8 cellular contexts compared by ENCODE assay signal in the genomic region with DNA sequence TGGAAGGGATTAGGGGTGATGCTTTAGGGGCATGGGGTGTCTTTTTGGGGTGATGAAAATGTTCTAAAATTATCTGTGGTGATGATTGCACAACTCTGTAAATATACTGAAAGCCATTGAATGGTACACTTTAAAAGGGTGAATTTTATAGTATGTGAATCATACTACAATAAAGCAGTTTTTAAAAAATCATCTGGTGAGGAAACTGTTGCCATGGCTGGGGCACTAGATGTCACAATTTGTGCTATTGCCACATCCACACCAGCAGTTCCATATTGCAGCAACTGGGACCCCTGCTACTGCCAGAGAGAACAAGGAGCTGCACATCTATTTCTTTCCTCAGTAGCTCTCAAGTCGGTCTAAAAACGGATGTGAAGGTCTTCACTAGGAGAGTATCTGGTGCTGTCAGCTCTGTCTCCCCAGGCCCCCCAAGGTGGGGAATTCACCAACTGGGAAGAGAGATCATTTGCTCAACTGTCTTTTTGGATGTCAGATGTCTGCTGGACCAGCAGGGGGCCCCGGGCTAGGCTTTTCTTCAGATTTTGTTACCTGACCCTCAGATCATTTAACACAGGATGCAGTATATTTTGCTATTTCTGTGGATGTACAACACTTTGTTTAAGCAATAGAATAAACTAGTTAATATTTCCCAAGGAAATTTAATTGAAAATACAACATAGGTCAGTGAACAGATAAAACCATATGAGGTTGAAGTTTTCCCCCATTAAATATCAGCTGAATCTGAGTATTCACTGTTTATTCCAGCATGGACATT. TPM values are rescaled to one million over a fixed set of nuclear protein-coding genes. Genes with fewer than 3 reads are reported as not detected.
DNase-seq lines count a peak whose midpoint lies in the region; ATAC-seq, FAIRE-seq and TF ChIP-seq lines count a peak whose summit lies in the region.

No MANE protein-coding gene starts in this region.

- H3K4me2 ChIP-seq in A549 (no peak overlapping the region), parathyroid adenoma (ENCODE audit: low read length) (no peak overlapping the region)

- WGBS in A549 (ENCODE audit: missing lambda C conversion rate): 17% methylated on average over 3 of the region's 3 CpGs

- H3K4me3 ChIP-seq in A549 (no peak overlapping the region), GM12875 (ENCODE audit: low read depth, low read length) (no peak overlapping the region), cardiac fibroblast (replicated peaks in 1 of 2; ENCODE audit: low read depth in 2 of 2, low read length in 2 of 2) (no peak overlapping the region), parathyroid adenoma (ENCODE audit: low read depth, low read length) (no peak overlapping the region)

- H3K9me3 ChIP-seq in A549: no peaks in the 10 kb centered on the region
- no peaks in the 10 kb centered on the region for H3K9me3 ChIP-seq in parathyroid adenoma (ENCODE audit: control insufficient read depth, low read length)

- no peaks in the 10 kb centered on the region for H3K27me3 ChIP-seq in parathyroid adenoma (ENCODE audit: control insufficient read depth, insufficient read depth, low read length)

- peak in 1 of 2 experiments; percentile 24 for DNase-seq in A549 (ENCODE audit: low read depth in 1 of 2, low spot score in 1 of 2)
- peak; percentile 96 for DNase-seq in SIG-M5 treated with dmso at 0.1 percent for 504 hours (lab: John Stamatoyannopoulos, UW; ENCODE audit: unreplicated experiment)
- peak; percentile 46 to 48 for DNase-seq in cardiac fibroblast (ENCODE audit: low read depth in 2 of 2)
- no peak for DNase-seq in NCI-H2081 (lab: John Stamatoyannopoulos, UW)
- DNase-seq in NCI-H2107 treated with DMSO at 0.1 percent for 48 hours (lab: John Stamatoyannopoulos, UW; ENCODE audit: unreplicated experiment): no peak

- POLR2A ChIA-PET in A549 (lab: Yijun Ruan, JAX): no interaction called here

- no peak overlapping the region for H3K9ac ChIP-seq in parathyroid adenoma

- H3K4me1 ChIP-seq in A549 (no peaks in the 10 kb centered on the region), parathyroid adenoma (peaks cover 9% of the 10 kb centered on the region)

- TF ChIP-seq CTCF in A549 (IDR thresholded peaks at IDR 0.05) (peak; percentile 40), GM12875 (IDR thresholded peaks at IDR 0.05; ENCODE audit: borderline replicate concordance, insufficient read depth, low read depth, low read length) (peak; percentile 57), cardiac fibroblast (IDR thresholded peaks at IDR 0.05; ENCODE audit: low read depth, low read length) (peak; percentile 55), parathyroid adenoma (IDR thresholded peaks at IDR 0.05) (peak; percentile 54)

- peaks cover 13% of the 10 kb centered on the region for H3K79me2 ChIP-seq in parathyroid adenoma

- no peak for TF ChIP-seq EP300 in A549 (IDR thresholded peaks at IDR 0.05)

- TF ChIP-seq POLR2A in A549 (IDR thresholded peaks at IDR 0.05; ENCODE audit: low read length): no peak

- H2AFZ ChIP-seq in parathyroid adenoma: no peak overlapping the region

- CTCF ChIA-PET in A549 (lab: Yijun Ruan, JAX): interaction anchor here (0.7 to 2.6 kb wide), 8 partner anchors 8 to 679 kb away, joined by 3 to 13 read pairs (median 4); a partner anchor contains a TSS

- no peaks in the 10 kb centered on the region for H3K36me3 ChIP-seq in parathyroid adenoma (ENCODE audit: control insufficient read depth, insufficient read depth, low read length)

- peak in 1 of 2 experiments; percentile 22; a peak in 1 of 5 replicates for TF ChIP-seq RAD21 in A549 (conservative IDR thresholded peaks at IDR 0.05 in 1 of 2, IDR thresholded peaks at IDR 0.05 in 1 of 2)

- FAIRE-seq in A549 (lab: Jason Lieb, UNC): no peak

- peak; percentile 50 to 57; a peak in 3 of 6 replicates for ATAC-seq in A549
- no peak for ATAC-seq in HG02588 (IDR thresholded peaks at IDR 0.05; ENCODE audit: unreplicated experiment)

- H3K27ac ChIP-seq in A549: no peak overlapping the region
- no peak overlapping the region for H3K27ac ChIP-seq in parathyroid adenoma

TF ChIP-seq in A549, 52 proteins besides CTCF, POLR2A, EP300 and RAD21:
- no peak for TF ChIP-seq ZSCAN20 (CRISPR knock-in tag; IDR thresholded peaks at IDR 0.05)
- no peak for TF ChIP-seq HOXB5 (CRISPR knock-in tag; IDR thresholded peaks at IDR 0.05)
- TF ChIP-seq ZC3H11A (IDR thresholded peaks at IDR 0.05): no peak
- TF ChIP-seq CEBPB (IDR thresholded peaks at IDR 0.05): 0 out of 4 replicates have a peak, but pooled peaks of 1 of the 2 experiments have one; percentile 12
- no peak for TF ChIP-seq JUN (IDR thresholded peaks at IDR 0.05)
- TF ChIP-seq KDM1A (IDR thresholded peaks at IDR 0.05; ENCODE audit: low read depth): no peak
- TF ChIP-seq, protein P1, sequence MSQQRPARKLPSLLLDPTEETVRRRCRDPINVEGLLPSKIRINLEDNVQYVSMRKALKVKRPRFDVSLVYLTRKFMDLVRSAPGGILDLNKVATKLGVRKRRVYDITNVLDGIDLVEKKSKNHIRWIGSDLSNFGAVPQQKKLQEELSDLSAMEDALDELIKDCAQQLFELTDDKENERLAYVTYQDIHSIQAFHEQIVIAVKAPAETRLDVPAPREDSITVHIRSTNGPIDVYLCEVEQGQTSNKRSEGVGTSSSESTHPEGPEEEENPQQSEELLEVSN (IDR thresholded peaks at IDR 0.05; ENCODE audit: borderline replicate concordance, low read depth): no peak
- TF ChIP-seq RARB (CRISPR knock-in tag; IDR thresholded peaks at IDR 0.05): no peak
- peak; percentile 43; the same call in 2 of the 3 replicates for TF ChIP-seq SMC3 (IDR thresholded peaks at IDR 0.05)
- TF ChIP-seq ZNF302 (CRISPR knock-in tag; IDR thresholded peaks at IDR 0.05): no peak
- no peak for TF ChIP-seq RCOR1 (IDR thresholded peaks at IDR 0.05; ENCODE audit: low read depth, low read length)

RNA-seq across cellular contexts. Expression of a gene that starts 13.2 kb away (rescaled TPM):
- polyA plus RNA-seq in A549 (2011; rRNA removed): 0.58 and 0.61 TPM in 2 replicates
- polyA plus RNA-seq in A549 (2012; cell fraction: cytosol; rRNA removed): 0.04 and 0.09 TPM in 2 replicates
- 0.12 and 0.20 TPM in 2 replicates for polyA plus RNA-seq in A549 (2012; cell fraction: nucleus; rRNA removed)
- 0.10 to 0.18 TPM (median 0.13 TPM) in 3 replicates for polyA plus RNA-seq in A549 (2017; fragmentation: RNase III; extraction: RNeasy Plus Mini Kit Qiagen cat#74134 plus additional on column Dnase treatment)
- polyA minus RNA-seq in A549 (2011; rRNA and poly(A)+ RNA removed): 0.41 and 0.68 TPM in 2 replicates

Comparison
In these comparisons a context has a peak if more than half of its experiments do, and no peak if none do; other contexts are left out.
1. DNase-seq: peak in SIG-M5 treated with dmso at 0.1 percent for 504 hours (single experiment) and cardiac fibroblast (2 of 2); none in NCI-H2081 (0 of 2) and NCI-H2107 treated with DMSO at 0.1 percent for 48 hours (single experiment).
2. Peak in every context shown above with its lines, with median percentiles within 50 percentile points of each other: CTCF ChIP-seq.